1 cellular context compared by ENCODE assay signal in genomic region chr1:29280780-29281131, GRCh38.
TF ChIP-seq lines count a peak whose summit lies in the region.

No MANE protein-coding gene starts in this region.

TF ChIP-seq in endothelial cell of umbilical vein, 7 proteins besides CTCF, POLR2A, EP300 and RAD21:
- TF ChIP-seq MYC (IDR thresholded peaks at IDR 0.05; ENCODE audit: low read depth, low read length) (no peak), FOS (IDR thresholded peaks at IDR 0.05; ENCODE audit: borderline replicate concordance, insufficient read depth, low read length) (peak; percentile 52)
TF ChIP-seq in endothelial cell of umbilical vein: peak in this region for 1.
